2 cellular contexts compared by ENCODE assay signal in genomic region chr2:48228345-48228684, GRCh38.
TF ChIP-seq lines count a peak whose summit lies in the region.

No MANE protein-coding gene starts in this region.

TF ChIP-seq in GM12878, 131 proteins besides CTCF, POLR2A, EP300 and RAD21 (continued from another document):
- TF ChIP-seq ATF3 (IDR thresholded peaks at IDR 0.05; ENCODE audit: borderline replicate concordance, extremely low read depth, low read depth, low read length) (no peak), EED (IDR thresholded peaks at IDR 0.05; ENCODE audit: low read depth) (0 out of 2 replicates have a peak, but pooled peaks have one; percentile 24), IRF5 (IDR thresholded peaks at IDR 0.05; ENCODE audit: borderline replicate concordance) (no peak), RUNX3 (IDR thresholded peaks at IDR 0.05; ENCODE audit: low read length) (peak; percentile 56; the same call in 1 of the 2 replicates)

TF ChIP-seq in WTC11, 78 proteins besides CTCF, POLR2A, EP300 and RAD21 (continued from another document):
- TF ChIP-seq, protein P1, sequence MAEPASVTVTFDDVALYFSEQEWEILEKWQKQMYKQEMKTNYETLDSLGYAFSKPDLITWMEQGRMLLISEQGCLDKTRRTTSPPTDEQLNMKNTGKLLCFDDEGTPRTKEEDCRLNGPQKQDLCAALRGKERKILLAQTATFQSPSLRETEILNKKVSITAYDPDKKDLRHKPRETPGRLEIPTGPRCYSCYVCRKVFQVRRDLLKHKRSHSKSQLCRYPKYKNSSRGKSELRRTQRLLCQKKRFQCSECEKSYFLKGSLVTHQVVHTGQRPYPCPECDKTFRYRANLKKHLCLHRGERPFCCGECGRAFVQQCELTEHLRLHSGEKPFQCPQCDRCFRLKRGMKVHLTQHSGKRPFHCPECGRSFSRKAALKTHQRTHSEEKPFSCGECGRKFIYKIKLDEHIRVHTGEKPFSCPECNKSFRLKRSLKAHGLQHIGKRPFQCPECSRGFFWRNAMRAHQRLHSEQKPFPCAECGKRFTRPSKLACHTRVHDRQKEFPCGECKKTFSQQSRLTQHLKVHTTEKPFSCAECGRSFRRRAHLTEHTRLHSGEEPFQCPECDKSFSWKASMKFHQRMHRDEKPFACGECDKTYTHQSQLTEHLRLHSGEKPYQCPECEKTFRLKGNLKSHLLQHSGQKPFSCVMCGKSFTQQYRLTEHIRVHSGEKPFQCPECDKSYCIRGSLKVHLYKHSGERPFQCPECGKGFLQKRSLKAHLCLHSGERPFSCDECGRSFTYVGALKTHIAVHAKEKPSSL (CRISPR knock-in tag; conservative IDR thresholded peaks at IDR 0.05) = no peak
- no peak for TF ChIP-seq ZNF121 (CRISPR knock-in tag; IDR thresholded peaks at IDR 0.05)
- no peak for TF ChIP-seq ZMAT4 (CRISPR knock-in tag; IDR thresholded peaks at IDR 0.05)
- TF ChIP-seq SMAD4 (CRISPR knock-in tag; IDR thresholded peaks at IDR 0.05) = no peak
